Comparison of ENCODE assay signal across 10 cellular contexts in genomic region chr13:97295279-97296182, GRCh38.
DNase-seq lines count a peak whose midpoint lies in the region; ATAC-seq, FAIRE-seq and TF ChIP-seq lines count a peak whose summit lies in the region.
"Had no signal": no experiment of that assay in that cellular context is flagged by ENCODE, and none has a peak within 500 bp of the region (broad histone marks: within the 10 kb centered on the region; RNA-seq: fewer than 3 reads in every experiment).

No MANE protein-coding gene starts in this region.

- no CpG with 5 or more reads among the region's 5 CpGs for WGBS in IMR-90 (ENCODE audit: extremely low coverage in 2 of 2, insufficient read length in 1 of 2), 2 experiments
- WGBS in heart right ventricle, 2 donors = 23 to 35% methylated on average over 5 of the region's 5 CpGs
- WGBS in small intestine, 3 donors = 44 to 58% (median 54%) methylated on average over 5 of the region's 5 CpGs

- H4K8ac ChIP-seq in IMR-90 (ENCODE audit: low read depth in 2 of 2, low read length in 2 of 2) = peak overlapping the region; percentile 21 to 67; a peak in 3 of 4 replicates

- peaks cover 32% of the 10 kb centered on the region; the same call in 1 of the 2 replicates for H4K20me1 ChIP-seq in IMR-90 (ENCODE audit: insufficient read depth, low read length)

- H3K4me1 ChIP-seq in IMR-90 (ENCODE audit: control insufficient read depth, insufficient read depth, low read length) (peaks cover 18% of the 10 kb centered on the region), heart right ventricle (peaks cover 0 to 67% (median 54%) of the 10 kb centered on the region in 9 donors), small intestine (ENCODE audit: control insufficient read depth in 2 of 2, insufficient read depth in 1 of 2, low read depth in 1 of 2, low read length in 1 of 2) (peaks cover 2 to 7% of the 10 kb centered on the region in 2 donors)

- H2BK5ac ChIP-seq in IMR-90 (ENCODE audit: low read depth, low read length, poor library complexity, severe bottlenecking) = peak overlapping the region; percentile 97

- peak overlapping the region; percentile 91; the same call in 1 of the 2 replicates for H3K4me2 ChIP-seq in IMR-90 (ENCODE audit: low read depth, low read length)
- H3K4me2 ChIP-seq: KMS-11 had no signal

- H2AK5ac ChIP-seq in IMR-90 (ENCODE audit: low read depth, low read length) = peak overlapping the region; percentile 63

- H3K79me1 ChIP-seq in IMR-90 (ENCODE audit: low read depth in 1 of 2, low read length in 2 of 2) = peaks cover 38 to 68% of the 10 kb centered on the region in 2 experiments

- H3K4me3 ChIP-seq in IMR-90 (ENCODE audit: insufficient read depth, low read depth, low read length) (no peak overlapping the region), astrocyte of the cerebellum (ENCODE audit: low read depth, low read length) (no peak overlapping the region), heart right ventricle (no peak overlapping the region), small intestine (ENCODE audit: low read depth in 1 of 2, low read length in 2 of 2) (no peak overlapping the region)

- H3K27me3 ChIP-seq in IMR-90 (ENCODE audit: control insufficient read depth, insufficient read depth, low read length) (no peaks in the 10 kb centered on the region), heart right ventricle (no peaks in the 10 kb centered on the region), small intestine (ENCODE audit: control insufficient read depth in 2 of 2, insufficient read depth in 2 of 2, low read length in 2 of 2) (no peaks in the 10 kb centered on the region)
- H3K27me3 ChIP-seq: neutrophil had no signal

- FAIRE-seq in small intestine (lab: Jason Lieb, UNC) = peak; percentile 53

- no peak overlapping the region for H2AFZ ChIP-seq in IMR-90 (replicated peaks; ENCODE audit: low read length, poor library complexity)

- H3K9me3 ChIP-seq in IMR-90 (ENCODE audit: control insufficient read depth, insufficient read depth, low read length) (no peaks in the 10 kb centered on the region), heart right ventricle (no peaks in the 10 kb centered on the region), small intestine (ENCODE audit: control insufficient read depth, low read depth) (no peaks in the 10 kb centered on the region)
- H3K9me3 ChIP-seq: neutrophil had no signal

- H3K27ac ChIP-seq in IMR-90 (ENCODE audit: insufficient read depth, low read length) = no peak overlapping the region
- peak overlapping the region in 8 of 10 donors; percentile 0 to 64 (median 38) for H3K27ac ChIP-seq in heart right ventricle
- no peak overlapping the region for H3K27ac ChIP-seq in small intestine (ENCODE audit: low read depth in 1 of 2, low read length in 1 of 2)
- H3K27ac ChIP-seq: KMS-11, neutrophil had no signal

- peak overlapping the region; percentile 35; the same call in 1 of the 2 replicates for H4K5ac ChIP-seq in IMR-90 (ENCODE audit: low read depth, low read length)

- TF ChIP-seq POLR2A in IMR-90 (IDR thresholded peaks at IDR 0.05; ENCODE audit: low read depth, low read length) = no peak

- DNase-seq in IMR-90 (peak; percentile 92), astrocyte of the cerebellum (ENCODE audit: low read depth) (peak; percentile 47), heart right ventricle (no peak), small intestine (peak; percentile 6), NCI-H187 treated with DMSO at 0.1 percent for 48 hours (lab: John Stamatoyannopoulos, UW) (no peak)
- DNase-seq: activated naive CD8-positive, alpha-beta T cell treated with anti-CD3 and anti-CD28 coated beads, Interleukin-2, amount 10 ng/mL, durations not matched to agents 7 days and 5 days had no signal

- H3K9me1 ChIP-seq in IMR-90 (ENCODE audit: insufficient read depth, low read length) = peaks cover 24% of the 10 kb centered on the region

- peak overlapping the region; percentile 92 for H2BK20ac ChIP-seq in IMR-90 (ENCODE audit: low read depth, low read length)

- no peak for TF ChIP-seq RAD21 in IMR-90 (IDR thresholded peaks at IDR 0.05; ENCODE audit: low read length)

- peak; percentile 66 for ATAC-seq in IMR-90 (ENCODE audit: low read depth)
- peak; percentile 32 to 88 (median 82) for ATAC-seq in heart right ventricle
- no peak for ATAC-seq in HG03378 (IDR thresholded peaks at IDR 0.05; ENCODE audit: unreplicated experiment)
- ATAC-seq in HG02973 (IDR thresholded peaks at IDR 0.05; ENCODE audit: unreplicated experiment) = no peak

- dilution Hi-C loops in IMR-90 (cut with HindIII; ENCODE audit: low sequenced_read_pairs, unreplicated experiment) = no loop called here

- H2AK9ac ChIP-seq in IMR-90 (replicated peaks; ENCODE audit: low read depth, low read length, poor library complexity) = no peak overlapping the region

- H3K23ac ChIP-seq in IMR-90 (ENCODE audit: low read depth, low read length) = peak overlapping the region; percentile 69; the same call in 1 of the 2 replicates

- CTCF ChIA-PET in IMR-90 (lab: Yijun Ruan, JAX) = interaction anchor here (0.7 to 1.4 kb wide), 4 partner anchors 49 to 185 kb away, joined by 3 read pairs; no protein-coding TSS in a partner anchor

- H2BK120ac ChIP-seq in IMR-90 (ENCODE audit: low read depth, low read length) = peak overlapping the region; percentile 89

- H3K14ac ChIP-seq in IMR-90 (replicated peaks; ENCODE audit: low read depth, low read length) = peak overlapping the region; percentile 82

- H2BK15ac ChIP-seq in IMR-90 (ENCODE audit: low read depth, low read length) = peak overlapping the region; percentile 24; the same call in 1 of the 3 replicates

- H4K91ac ChIP-seq in IMR-90 (ENCODE audit: insufficient read depth, low read depth, low read length) = peak overlapping the region; percentile 37; the same call in 1 of the 2 replicates

- intact Hi-C loops in IMR-90 (cut with micrococcal nuclease) = no loop called here
- intact Hi-C loops in heart right ventricle (cut with DNase I) = no loop called here

- H3K18ac ChIP-seq in IMR-90 (ENCODE audit: low read depth, low read length) = peak overlapping the region; percentile 74; the same call in 1 of the 2 replicates

- peak overlapping the region; percentile 50; the same call in 1 of the 2 replicates for H3K56ac ChIP-seq in IMR-90 (ENCODE audit: extremely low read depth, insufficient read depth, low read length)

- peak overlapping the region; percentile 92 for H3K4ac ChIP-seq in IMR-90 (ENCODE audit: low read depth, low read length)

- no peak for TF ChIP-seq CTCF in IMR-90 (conservative IDR thresholded peaks at IDR 0.05; ENCODE audit: low read depth, low read length)
- no peak for TF ChIP-seq CTCF in astrocyte of the cerebellum (IDR thresholded peaks at IDR 0.05; ENCODE audit: low read depth, low read length, missing control alignments)
- TF ChIP-seq CTCF in heart right ventricle (IDR thresholded peaks at IDR 0.05) = no peak

- in situ Hi-C loops in IMR-90 (cut with MboI; ENCODE audit: low sequenced_read_pairs) = no loop called here
- in situ Hi-C loops in astrocyte of the cerebellum (cut with HindIII; ENCODE audit: low sequenced_read_pairs) = no loop called here

- TSS peak; percentile 2 for BruUV-seq in IMR-90 (replicated peaks; lab: Mats Ljungman, UMichigan)

- POLR2A ChIA-PET in IMR-90 (lab: Charles Lee; ENCODE audit: unreplicated experiment) = interaction anchor here (0.6 to 0.9 kb wide), 2 partner anchors 13 to 36 kb away, joined by 3 read pairs; no protein-coding TSS in a partner anchor

- H3K9ac ChIP-seq in IMR-90 (ENCODE audit: low read depth, low read length) = no peak overlapping the region
- H3K9ac ChIP-seq: KMS-11 had no signal

- H3K36me3 ChIP-seq in IMR-90 (ENCODE audit: control insufficient read depth, insufficient read depth, low read length) (peaks cover 9% of the 10 kb centered on the region), heart right ventricle (peaks cover 0 to 8% (median 0%) of the 10 kb centered on the region in 9 donors), small intestine (ENCODE audit: control insufficient read depth in 2 of 2, insufficient read depth in 2 of 2, low read length in 2 of 2) (no peaks in the 10 kb centered on the region)
- H3K36me3 ChIP-seq: neutrophil had no signal

TF ChIP-seq in IMR-90, 13 proteins besides CTCF, POLR2A, EP300 and RAD21:
- TF ChIP-seq NFE2L2 (IDR thresholded peaks at IDR 0.05; ENCODE audit: low read depth, low read length) (peak; percentile 23; the same call in 1 of the 2 replicates), MAFK (IDR thresholded peaks at IDR 0.05; ENCODE audit: low read depth, low read length) (no peak), FOS (IDR thresholded peaks at IDR 0.05; ENCODE audit: low read depth, low read length) (0 out of 2 replicates have a peak, but pooled peaks have one; percentile 5)

Comparison
In these comparisons a context has a peak if more than half of its experiments do, and no peak if none do; other contexts are left out.
1. ATAC-seq: peak in IMR-90 (single experiment) and heart right ventricle (8 of 8); none in HG03378 (single experiment) and HG02973 (single experiment).
2. DNase-seq: peak in IMR-90 (single experiment), astrocyte of the cerebellum (single experiment) and small intestine (single experiment); none in heart right ventricle (0 of 2) and NCI-H187 treated with DMSO at 0.1 percent for 48 hours (single experiment).
3. H3K27ac ChIP-seq: peak in heart right ventricle (8 of 10); none in IMR-90 (single experiment) and small intestine (0 of 2).